In the genomic region with DNA sequence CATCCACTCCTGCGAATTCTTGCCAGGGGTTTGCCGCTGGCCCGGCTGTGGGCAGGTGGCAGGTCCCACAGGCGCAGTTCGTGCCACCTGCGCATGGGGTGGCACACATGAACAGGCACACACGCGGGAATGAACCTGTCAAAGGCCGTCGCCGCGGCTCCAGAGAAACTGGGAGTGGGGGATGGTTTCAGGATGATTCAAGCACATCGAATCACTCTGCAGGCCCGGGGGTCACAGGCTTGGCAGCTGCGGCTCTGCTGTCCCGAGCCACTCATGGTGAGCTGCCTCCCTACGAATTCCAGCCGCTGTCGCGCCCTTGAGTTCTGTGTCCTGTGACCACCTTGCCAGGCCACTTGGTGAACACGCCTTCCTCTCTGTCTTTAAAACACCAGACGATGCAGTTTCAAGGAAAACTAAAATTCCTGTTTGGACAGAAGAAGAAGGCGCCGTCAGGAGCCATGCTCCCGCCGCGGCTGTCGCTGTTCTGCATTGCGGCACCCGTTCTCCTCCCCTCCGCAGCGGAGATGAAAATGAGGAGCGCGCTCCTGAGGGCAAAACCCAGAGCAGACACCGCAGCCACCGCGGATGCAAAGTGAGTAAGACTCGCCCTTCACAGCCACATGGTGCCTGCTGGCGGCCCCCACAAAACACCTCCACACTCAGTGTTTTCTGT, we compare ENCODE assay signal across 1 cellular context.
TF ChIP-seq lines count a peak whose summit lies in the region.

No MANE protein-coding gene starts in this region.

TF ChIP-seq in H1, 55 proteins besides CTCF, POLR2A, EP300 and RAD21:
- no peak for TF ChIP-seq GABPA (IDR thresholded peaks at IDR 0.05; ENCODE audit: borderline replicate concordance, insufficient read depth, low read length)
- no peak for TF ChIP-seq E2F6 (IDR thresholded peaks at IDR 0.05)
- TF ChIP-seq PHF8 (conservative IDR thresholded peaks at IDR 0.05; ENCODE audit: low read depth, low read length): no peak
- TF ChIP-seq TCF12 (IDR thresholded peaks at IDR 0.05; ENCODE audit: low read depth, low read length): no peak
- TF ChIP-seq EZH2 (IDR thresholded peaks at IDR 0.05; ENCODE audit: low read depth, low read length, severe bottlenecking): no peak
- TF ChIP-seq TAF1 (IDR thresholded peaks at IDR 0.05; ENCODE audit: low read depth, low read length): no peak
